Comparison of ENCODE assay signal across 19 cellular contexts in the genomic region with DNA sequence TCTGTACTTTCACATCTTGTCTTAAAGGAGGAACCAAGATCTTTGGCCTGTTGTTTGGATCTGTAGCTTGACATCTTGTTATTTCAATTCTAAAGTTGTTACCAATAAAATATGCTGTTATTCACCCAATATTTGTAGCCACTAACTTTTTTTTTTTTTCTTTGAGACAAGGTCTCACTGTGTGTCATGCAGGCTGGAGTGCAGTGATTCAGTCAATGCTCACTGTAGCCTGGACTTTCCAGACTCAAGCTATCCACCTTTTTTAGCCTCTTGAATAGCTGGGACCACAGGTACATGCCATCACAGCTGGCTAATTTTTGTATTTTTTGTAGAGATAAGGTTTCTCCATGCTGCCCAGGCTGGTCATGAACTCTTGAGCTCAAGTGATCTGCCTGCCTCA.
"Had no signal": no experiment of that assay in that cellular context is flagged by ENCODE, and none has a peak within 500 bp of the region (broad histone marks: within the 10 kb centered on the region; RNA-seq: fewer than 3 reads in every experiment).

No MANE protein-coding gene starts in this region.

- DNase-seq: activated CD4-positive, alpha-beta T cell treated with anti-CD3 and anti-CD28 coated beads for 36 hours; activated CD4-positive, CD25-positive, alpha-beta regulatory T cell; activated effector memory CD4-positive, alpha-beta T cell treated with Interleukin-2 at 50 U/mL for 16 hours; activated naive CD4-positive, alpha-beta T cell treated with Interleukin-2 at 50 U/mL for 16 hours; anterior cingulate cortex; body of pancreas; dorsolateral prefrontal cortex; effector memory CD4-positive, alpha-beta T cell; glutamatergic neuron; left ventricle myocardium superior; naive B cell; ovary; retina; small intestine; stimulated activated CD4-positive, alpha-beta T cell treated with anti-CD3 and anti-CD28 coated beads, Interleukin-4, amount 100 ng/mL, for 4 hours; stimulated activated CD8-positive, alpha-beta memory T cell treated with anti-CD3 and anti-CD28 coated beads, Interleukin-4, amount 100 ng/mL, for 48 hours; stimulated activated naive CD8-positive, alpha-beta T cell treated with anti-CD3 and anti-CD28 coated beads, Interleukin-15, amount 100 ng/mL, for 72 hours; substantia nigra; uterus had no signal
